Comparison of ENCODE assay signal across 8 cellular contexts in genomic region chr2:237691200-237691907, GRCh38.
DNase-seq lines count a peak whose midpoint lies in the region; ATAC-seq and TF ChIP-seq lines count a peak whose summit lies in the region.

No MANE protein-coding gene starts in this region.

- H3K4me1 Mint-ChIP-seq in activated CD4-positive, alpha-beta T cell treated with anti-CD3 and anti-CD28 coated beads, Interleukin-2, amount 10 ng/mL, durations not matched to agents 7 days and 5 days, result peaks cover 66% of the 10 kb centered on the region
- peaks cover 30% of the 10 kb centered on the region for H3K4me1 Mint-ChIP-seq in glutamatergic neuron (ENCODE audit: low read depth, unreplicated experiment)

- CTCF ChIA-PET in A673 (lab: Charles Lee), result no interaction called here
- CTCF ChIA-PET in activated CD4-positive, alpha-beta T cell treated with anti-CD3 and anti-CD28 coated beads, Interleukin-2, amount 10 ng/mL, durations not matched to agents 7 days and 5 days (lab: Charles Lee), result interaction anchor here (0.7 to 9.0 kb wide), 3 partner anchors 16 to 31 kb away, joined by 3 to 118 read pairs (median 4); no protein-coding TSS in a partner anchor

- no peak overlapping the region for H3K27ac ChIP-seq in A673 (ENCODE audit: low read depth, low read length, poor library complexity, severe bottlenecking)

- POLR2A ChIA-PET in A673 (lab: Charles Lee; ENCODE audit: low non-redundant PET), result no interaction called here
- POLR2A ChIA-PET in activated CD4-positive, alpha-beta T cell treated with anti-CD3 and anti-CD28 coated beads, Interleukin-2, amount 10 ng/mL, durations not matched to agents 7 days and 5 days (lab: Charles Lee), result no interaction called here

- H3K36me3 ChIP-seq in A673 (ENCODE audit: insufficient read depth, low read length, poor library complexity, severe bottlenecking), result no peaks in the 10 kb centered on the region

- intact Hi-C loops in A673 (cut with micrococcal nuclease; ENCODE audit: unreplicated experiment), result loop anchor here (5.0 kb wide), 1 partner anchor 36 kb away; no protein-coding TSS in a partner anchor

- H3K27me3 Mint-ChIP-seq in activated CD4-positive, alpha-beta T cell treated with anti-CD3 and anti-CD28 coated beads, Interleukin-2, amount 10 ng/mL, durations not matched to agents 7 days and 5 days, result no peaks in the 10 kb centered on the region
- H3K27me3 Mint-ChIP-seq in glutamatergic neuron (ENCODE audit: unreplicated experiment), result peaks cover 4% of the 10 kb centered on the region

- ATAC-seq in HG03280 (IDR thresholded peaks at IDR 0.05; ENCODE audit: unreplicated experiment), result peak; percentile 46

- no peaks in the 10 kb centered on the region for H3K9me3 Mint-ChIP-seq in activated CD4-positive, alpha-beta T cell treated with anti-CD3 and anti-CD28 coated beads, Interleukin-2, amount 10 ng/mL, durations not matched to agents 7 days and 5 days
- H3K9me3 Mint-ChIP-seq in glutamatergic neuron (ENCODE audit: unreplicated experiment), result peaks cover 21% of the 10 kb centered on the region

- TF ChIP-seq POLR2A in GM19099 (IDR thresholded peaks at IDR 0.05; ENCODE audit: extremely low read depth, insufficient read length, low read depth), result peak; percentile 26

- H3K36me3 Mint-ChIP-seq in activated CD4-positive, alpha-beta T cell treated with anti-CD3 and anti-CD28 coated beads, Interleukin-2, amount 10 ng/mL, durations not matched to agents 7 days and 5 days (ENCODE audit: low read depth), result peaks cover 31% of the 10 kb centered on the region
- H3K36me3 Mint-ChIP-seq in glutamatergic neuron (ENCODE audit: unreplicated experiment), result no peaks in the 10 kb centered on the region

- H3K4me1 ChIP-seq in A673 (ENCODE audit: insufficient read depth, low read length, poor library complexity, severe bottlenecking), result peaks cover 51% of the 10 kb centered on the region

- peak overlapping the region; percentile 73 for H3K4me3 Mint-ChIP-seq in activated CD4-positive, alpha-beta T cell treated with anti-CD3 and anti-CD28 coated beads, Interleukin-2, amount 10 ng/mL, durations not matched to agents 7 days and 5 days
- peak overlapping the region; percentile 81 for H3K4me3 Mint-ChIP-seq in glutamatergic neuron (ENCODE audit: unreplicated experiment)

- H3K9me3 ChIP-seq in A673 (ENCODE audit: low read depth, low read length, poor library complexity, severe bottlenecking), result no peaks in the 10 kb centered on the region

- no TSS peak for BruUV-seq in A673 (replicated peaks; lab: Mats Ljungman, UMichigan)

- peak overlapping the region; percentile 99 for H3K27ac Mint-ChIP-seq in activated CD4-positive, alpha-beta T cell treated with anti-CD3 and anti-CD28 coated beads, Interleukin-2, amount 10 ng/mL, durations not matched to agents 7 days and 5 days
- peak overlapping the region; percentile 69 for H3K27ac Mint-ChIP-seq in glutamatergic neuron (ENCODE audit: unreplicated experiment)

- H3K27me3 ChIP-seq in A673 (replicated peaks; ENCODE audit: insufficient read depth, low read depth, low read length, poor library complexity), result no peaks in the 10 kb centered on the region

- no peak for TF ChIP-seq CTCF in A673 (conservative IDR thresholded peaks at IDR 0.05; ENCODE audit: low read depth, low read length)
- no peak for TF ChIP-seq CTCF in glutamatergic neuron (IDR thresholded peaks at IDR 0.05; ENCODE audit: partially characterized antibody, unreplicated experiment)

- peak overlapping the region; percentile 48 for H3K4me3 ChIP-seq in A673 (ENCODE audit: low read depth, low read length, poor library complexity, severe bottlenecking)

- DNase-seq in A673 (ENCODE audit: low spot score) (no peak), glutamatergic neuron (no peak), retina (peak; percentile 79), HuH-7 (ENCODE audit: low spot score) (no peak), GOT3 (lab: John Stamatoyannopoulos, UW) (no peak)
- no peak for DNase-seq in activated CD4-positive, alpha-beta T cell treated with anti-CD3 and anti-CD28 coated beads, Interleukin-2, amount 10 ng/mL, durations not matched to agents 7 days and 5 days
